18 cellular contexts compared by ENCODE assay signal in genomic region chr19:38081547-38082255, GRCh38.
"Had no signal": no experiment of that assay in that cellular context is flagged by ENCODE, and none has a peak within 500 bp of the region (broad histone marks: within the 10 kb centered on the region; RNA-seq: fewer than 3 reads in every experiment).

No MANE protein-coding gene starts in this region.

- ATAC-seq: left lung; naive thymus-derived CD4-positive, alpha-beta T cell had no signal

- H3K4me1 ChIP-seq: ascending aorta, tibial nerve had no signal

- DNase-seq: activated CD4-positive, alpha-beta memory T cell treated with anti-CD3 and anti-CD28 coated beads, Interleukin-2, amount 10 ng/mL, durations not matched to agents 7 days and 5 days; activated CD4-positive, alpha-beta T cell treated with anti-CD3 and anti-CD28 coated beads for 4 hours; activated CD4-positive, CD25-positive, alpha-beta regulatory T cell; activated effector memory CD4-positive, alpha-beta T cell treated with anti-CD3 and anti-CD28 coated beads, Interleukin-2, amount 50 U/mL, for 16 hours; activated naive CD4-positive, alpha-beta T cell treated with anti-CD3 and anti-CD28 coated beads, Interleukin-2, amount 10 ng/mL, durations not matched to agents 7 days and 5 days; central memory CD4-positive, alpha-beta T cell; effector memory CD4-positive, alpha-beta T cell; glutamatergic neuron; hippocampal formation; kidney glomerular epithelial cell; retina; T-helper 9 cell had no signal

- H3K27me3 ChIP-seq: ascending aorta, esophagus muscularis mucosa, left lung, tibial nerve had no signal

- H3K9me3 ChIP-seq: ascending aorta, left lung had no signal

- H3K27ac ChIP-seq: ascending aorta, esophagus muscularis mucosa, left lung, tibial nerve had no signal

- H3K4me3 ChIP-seq: ascending aorta, esophagus muscularis mucosa, left lung, lung, tibial nerve had no signal
